12 cellular contexts compared by ENCODE assay signal in the genomic region with DNA sequence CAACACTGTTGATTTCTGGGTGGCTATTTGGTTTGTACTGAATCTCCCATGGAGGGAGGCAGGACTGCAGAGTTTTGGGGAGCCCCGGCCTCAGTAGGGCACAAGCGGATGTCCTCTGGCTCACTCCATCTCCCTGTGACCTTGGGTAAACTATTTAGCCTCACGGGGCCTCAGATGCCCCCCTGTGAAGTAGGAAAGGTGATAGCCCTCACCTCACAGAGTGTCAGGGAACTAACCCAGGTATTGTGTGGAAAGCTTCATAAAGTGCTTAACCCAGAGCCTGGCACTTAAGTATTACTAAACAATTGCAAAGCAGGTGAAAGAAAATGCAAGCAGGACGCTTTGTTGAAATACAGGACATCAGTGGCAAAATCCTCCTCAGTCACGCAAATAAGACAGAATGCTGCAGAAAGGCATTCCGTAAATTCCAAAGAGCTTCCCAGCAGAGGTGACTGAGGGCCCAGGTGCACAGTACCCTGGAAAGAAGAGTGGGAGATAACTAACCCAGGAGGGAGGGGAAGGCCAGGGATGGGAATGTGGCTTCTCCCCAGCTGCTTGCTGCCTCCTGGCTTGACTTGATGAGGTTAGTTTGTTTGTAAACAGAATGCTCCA.
"Had no signal": no experiment of that assay in that cellular context is flagged by ENCODE, and none has a peak within 500 bp of the region (broad histone marks: within the 10 kb centered on the region; RNA-seq: fewer than 3 reads in every experiment).

No MANE protein-coding gene starts in this region.

- H3K9me3 Mint-ChIP-seq: activated naive CD4-positive, alpha-beta T cell treated with anti-CD3 and anti-CD28 coated beads, Interleukin-2, amount 50 U/mL, for 24 hours; nephron progenitor cell; stimulated activated naive CD8-positive, alpha-beta T cell treated with anti-CD3 and anti-CD28 coated beads, Interleukin-15, Interleukin-2, amounts not matched to agents 100 ng/mL and 50 ng/mL, for 24 hours had no signal

- H3K4me3 Mint-ChIP-seq: activated naive CD4-positive, alpha-beta T cell treated with anti-CD3 and anti-CD28 coated beads, Interleukin-2, amount 50 U/mL, for 24 hours; brain; nephron progenitor cell; stimulated activated naive CD8-positive, alpha-beta T cell treated with anti-CD3 and anti-CD28 coated beads, Interleukin-15, Interleukin-2, amounts not matched to agents 100 ng/mL and 50 ng/mL, for 24 hours; T-helper 17 cell had no signal

- H3K27me3 Mint-ChIP-seq: activated naive CD4-positive, alpha-beta T cell treated with anti-CD3 and anti-CD28 coated beads, Interleukin-2, amount 50 U/mL, for 24 hours had no signal

- ATAC-seq: T-helper 17 cell had no signal

- FAIRE-seq: TTC549 had no signal

- H3K36me3 Mint-ChIP-seq: activated naive CD4-positive, alpha-beta T cell treated with anti-CD3 and anti-CD28 coated beads, Interleukin-2, amount 50 U/mL, for 24 hours; brain had no signal

- H3K27ac Mint-ChIP-seq: activated naive CD4-positive, alpha-beta T cell treated with anti-CD3 and anti-CD28 coated beads, Interleukin-2, amount 50 U/mL, for 24 hours; brain; nephron progenitor cell; stimulated activated naive CD8-positive, alpha-beta T cell treated with anti-CD3 and anti-CD28 coated beads, Interleukin-15, Interleukin-2, amounts not matched to agents 100 ng/mL and 50 ng/mL, for 24 hours; T-helper 17 cell had no signal

- H3K4me1 Mint-ChIP-seq: activated naive CD4-positive, alpha-beta T cell treated with anti-CD3 and anti-CD28 coated beads, Interleukin-2, amount 50 U/mL, for 24 hours; T-helper 17 cell had no signal

- DNase-seq: activated CD4-positive, alpha-beta T cell treated with anti-CD3 and anti-CD28 coated beads, Interleukin-2, amount 50 U/mL, for 4 hours; activated CD4-positive, CD25-positive, alpha-beta regulatory T cell; activated effector memory CD4-positive, alpha-beta T cell treated with Interleukin-2 at 50 U/mL for 16 hours; activated T-cell treated with anti-CD3 and anti-CD28 coated beads, Interleukin-2, amount 50 U/mL, for 1 hour; effector memory CD4-positive, alpha-beta T cell; nephron progenitor cell; stimulated activated CD4-positive, alpha-beta T cell treated with anti-CD3 and anti-CD28 coated beads, Interleukin-4, amount 100 ng/mL, for 24 hours; T-helper 17 cell had no signal
